1 cellular context compared by ENCODE assay signal in the genomic region with DNA sequence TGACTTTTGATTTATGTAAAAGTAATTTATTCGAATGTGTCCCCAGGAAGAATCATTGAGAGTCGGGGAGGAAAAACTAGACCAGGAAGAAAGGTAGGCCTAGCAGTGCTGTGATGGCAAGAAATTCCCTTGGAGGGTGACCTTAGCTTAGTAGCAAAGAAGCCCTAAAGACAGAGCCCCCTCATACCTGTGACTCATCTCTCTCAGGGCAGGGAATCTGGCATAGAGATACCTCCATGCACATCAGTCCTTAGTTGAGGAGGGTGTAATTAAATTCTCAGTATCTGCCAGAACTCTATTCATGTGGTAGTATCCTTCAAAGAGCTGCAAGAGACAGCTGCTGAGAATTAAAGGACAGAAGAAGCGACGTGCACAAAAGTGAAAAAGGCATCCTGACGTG.
TF ChIP-seq lines count a peak whose summit lies in the region.

No MANE protein-coding gene starts in this region.

TF ChIP-seq in IMR-90, 13 proteins besides CTCF, POLR2A, EP300 and RAD21 (continued from another document):
- TF ChIP-seq, protein P1, sequence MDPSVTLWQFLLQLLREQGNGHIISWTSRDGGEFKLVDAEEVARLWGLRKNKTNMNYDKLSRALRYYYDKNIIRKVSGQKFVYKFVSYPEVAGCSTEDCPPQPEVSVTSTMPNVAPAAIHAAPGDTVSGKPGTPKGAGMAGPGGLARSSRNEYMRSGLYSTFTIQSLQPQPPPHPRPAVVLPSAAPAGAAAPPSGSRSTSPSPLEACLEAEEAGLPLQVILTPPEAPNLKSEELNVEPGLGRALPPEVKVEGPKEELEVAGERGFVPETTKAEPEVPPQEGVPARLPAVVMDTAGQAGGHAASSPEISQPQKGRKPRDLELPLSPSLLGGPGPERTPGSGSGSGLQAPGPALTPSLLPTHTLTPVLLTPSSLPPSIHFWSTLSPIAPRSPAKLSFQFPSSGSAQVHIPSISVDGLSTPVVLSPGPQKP (IDR thresholded peaks at IDR 0.05; ENCODE audit: borderline replicate concordance, low read depth, low read length), result no peak
- TF ChIP-seq CEBPB (IDR thresholded peaks at IDR 0.05; ENCODE audit: low read depth, low read length), result no peak
- TF ChIP-seq, protein P2, sequence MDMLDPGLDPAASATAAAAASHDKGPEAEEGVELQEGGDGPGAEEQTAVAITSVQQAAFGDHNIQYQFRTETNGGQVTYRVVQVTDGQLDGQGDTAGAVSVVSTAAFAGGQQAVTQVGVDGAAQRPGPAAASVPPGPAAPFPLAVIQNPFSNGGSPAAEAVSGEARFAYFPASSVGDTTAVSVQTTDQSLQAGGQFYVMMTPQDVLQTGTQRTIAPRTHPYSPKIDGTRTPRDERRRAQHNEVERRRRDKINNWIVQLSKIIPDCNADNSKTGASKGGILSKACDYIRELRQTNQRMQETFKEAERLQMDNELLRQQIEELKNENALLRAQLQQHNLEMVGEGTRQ (IDR thresholded peaks at IDR 0.05; ENCODE audit: low read depth, low read length), result no peak
